ENCODE assay signal across 8 cellular contexts in the genomic region with DNA sequence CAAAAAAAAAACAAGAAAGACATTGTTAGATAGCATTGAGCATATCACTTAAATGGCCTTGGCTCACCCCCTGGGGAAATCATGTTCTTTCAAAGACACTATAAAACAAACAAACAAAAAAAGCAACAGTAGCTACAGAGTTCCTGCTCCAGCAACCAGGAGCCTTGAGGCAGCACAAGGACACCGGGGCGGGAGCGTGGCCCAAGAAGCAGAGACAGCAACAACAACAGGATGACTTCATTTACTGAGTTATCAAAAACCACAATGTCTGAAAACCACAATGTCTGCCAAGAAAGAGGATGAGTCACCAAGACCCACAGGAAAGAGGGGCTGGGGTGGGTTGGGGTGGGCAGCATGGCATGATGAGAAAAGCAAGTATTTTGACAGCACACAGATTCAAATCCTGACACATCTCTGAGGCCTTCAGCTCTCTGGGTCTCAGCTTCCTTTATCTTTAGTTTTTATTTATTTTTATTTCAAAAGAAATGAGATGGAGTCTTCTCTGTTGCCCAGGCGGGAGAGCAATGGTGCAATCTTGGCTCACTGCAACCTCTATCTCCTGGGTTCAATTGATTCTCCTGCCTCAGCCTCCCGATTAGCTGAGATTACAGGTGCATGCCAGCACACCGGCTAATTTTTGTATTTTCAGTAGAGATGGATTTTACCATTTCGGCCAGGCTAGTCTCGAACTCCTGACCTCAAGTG. TPM values are rescaled to one million over a fixed set of nuclear protein-coding genes. Genes with fewer than 3 reads are reported as not detected.
DNase-seq lines count a peak whose midpoint lies in the region; ATAC-seq and TF ChIP-seq lines count a peak whose summit lies in the region.

No MANE protein-coding gene starts in this region.

- no peak overlapping the region for H3K27ac ChIP-seq in right cardiac atrium (ENCODE audit: low read length)
- H3K27ac ChIP-seq in prostate gland, result no peak overlapping the region

- 67% methylated on average over 8 of the region's 8 CpGs for WGBS in right cardiac atrium
- WGBS in prostate gland, result 77% methylated on average over 8 of the region's 8 CpGs

- no peak for TF ChIP-seq CTCF in prostate gland (IDR thresholded peaks at IDR 0.05)

- H3K4me1 ChIP-seq in right cardiac atrium (ENCODE audit: control insufficient read depth, insufficient read depth, low read length) (no peaks in the 10 kb centered on the region), prostate gland (replicated peaks) (no peaks in the 10 kb centered on the region)

- H3K9me3 ChIP-seq in right cardiac atrium (ENCODE audit: control insufficient read depth, low read length) (no peaks in the 10 kb centered on the region), prostate gland (no peaks in the 10 kb centered on the region)

- no peaks in the 10 kb centered on the region for H3K36me3 ChIP-seq in prostate gland

- ATAC-seq in right cardiac atrium, result peak; percentile 52 to 76
- ATAC-seq in GM19351 (IDR thresholded peaks at IDR 0.05; ENCODE audit: unreplicated experiment), result no peak

- DNase-seq in ELR (ENCODE audit: low read depth) (peak; percentile 95), RPMI8226 (peak; percentile 77), right cardiac atrium (peak; percentile 37 to 82 (median 76)), NCI-H1694 (lab: John Stamatoyannopoulos, UW) (no peak), prostate gland (ENCODE audit: low spot score) (no peak)
- DNase-seq in activated T-helper 9 cell treated with anti-CD3 and anti-CD28 coated beads, Interleukin-2, amount 50 U/mL, for 16 hours (ENCODE audit: low read depth), result peak; percentile 57
- DNase-seq in stimulated activated CD8-positive, alpha-beta memory T cell treated with anti-CD3 and anti-CD28 coated beads, Interleukin-4, amount 100 ng/mL, for 48 hours, result peak; percentile 67

- H3K27me3 ChIP-seq in right cardiac atrium (ENCODE audit: control insufficient read depth, insufficient read depth), result no peaks in the 10 kb centered on the region
- H3K27me3 ChIP-seq in prostate gland (replicated peaks; ENCODE audit: insufficient read depth), result no peaks in the 10 kb centered on the region

- intact Hi-C loops in right cardiac atrium (cut with DNase I) (no loop called here), prostate gland (cut with DNase I) (no loop called here)

- H3K4me3 ChIP-seq in right cardiac atrium (ENCODE audit: low read length) (no peak overlapping the region), prostate gland (no peak overlapping the region)

- TF ChIP-seq POLR2A in prostate gland (IDR thresholded peaks at IDR 0.05), result no peak

RNA-seq across cellular contexts. Expression of a gene that starts 19.3 kb away (rescaled TPM):
- total RNA-seq in right cardiac atrium (100 to 1,000 TPM in 3 of 4 donors, 10 to 100 TPM in 1; 97.0 to 132 (median 112) TPM), prostate gland (100 to 1,000 TPM in 1 of 2 donors, 10 to 100 TPM in 1; 31.7 to 127 TPM)
- 65.7 TPM for polyA plus RNA-seq in right cardiac atrium

Comparison
In these comparisons a context has a peak if more than half of its experiments do, and no peak if none do; other contexts are left out.
1. DNase-seq: peak in ELR (single experiment), RPMI8226 (single experiment), activated T-helper 9 cell treated with anti-CD3 and anti-CD28 coated beads, Interleukin-2, amount 50 U/mL, for 16 hours (single experiment), right cardiac atrium (3 of 3) and stimulated activated CD8-positive, alpha-beta memory T cell treated with anti-CD3 and anti-CD28 coated beads, Interleukin-4, amount 100 ng/mL, for 48 hours (single experiment); none in NCI-H1694 (single experiment) and prostate gland (single experiment).